Comparison of ENCODE assay signal across 27 cellular contexts in the genomic region with DNA sequence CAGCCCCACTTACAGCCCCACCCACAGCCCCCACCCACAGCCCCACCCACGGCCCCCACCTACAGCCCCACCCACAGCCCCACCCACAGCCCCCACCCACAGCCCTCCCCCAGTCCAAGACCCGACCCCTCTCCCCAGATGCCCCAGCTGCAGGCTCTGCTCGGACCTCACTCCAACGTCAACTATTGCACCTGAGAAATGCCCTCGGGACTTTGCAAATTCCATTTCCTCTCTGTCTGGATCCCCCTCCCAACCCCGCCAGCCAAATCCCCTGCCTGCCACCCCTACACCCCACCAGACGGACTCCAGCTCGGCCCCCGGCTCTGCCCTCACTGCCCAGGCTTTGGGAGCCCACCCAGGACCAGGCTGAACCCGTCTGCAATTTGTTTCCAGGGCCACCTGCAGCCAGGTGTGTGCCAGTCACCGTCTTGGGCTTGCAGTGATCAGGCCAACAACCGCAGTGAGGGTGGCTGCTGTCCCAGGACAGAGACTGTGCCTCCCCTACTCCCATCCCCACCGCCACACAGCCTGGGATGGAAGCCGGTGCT.
"Had no signal": no experiment of that assay in that cellular context is flagged by ENCODE, and none has a peak within 500 bp of the region (broad histone marks: within the 10 kb centered on the region; RNA-seq: fewer than 3 reads in every experiment).

No MANE protein-coding gene starts in this region.

- H3K27ac Mint-ChIP-seq: immature natural killer cell; naive thymus-derived CD4-positive, alpha-beta T cell; nephron progenitor cell; neural progenitor cell; stimulated activated effector memory CD8-positive, alpha-beta T cell treated with anti-CD3 and anti-CD28 coated beads, Interleukin-12 subunit alpha, Interleukin-12 subunit beta, amount 100 ng/mL, for 72 hours; stimulated activated naive CD8-positive, alpha-beta T cell treated with anti-CD3 and anti-CD28 coated beads, Interleukin-15, amount 100 ng/mL, for 72 hours; type B pancreatic cell had no signal

- H3K27me3 ChIP-seq: neural progenitor cell, ovary, tibial nerve, uterus had no signal

- H3K4me2 ChIP-seq: neural progenitor cell had no signal

- FAIRE-seq: islet of Langerhans, kidney had no signal

- H3K9ac ChIP-seq: neural progenitor cell had no signal

- H3K36me3 Mint-ChIP-seq: immature natural killer cell; naive thymus-derived CD4-positive, alpha-beta T cell; neural progenitor cell; stimulated activated effector memory CD8-positive, alpha-beta T cell treated with anti-CD3 and anti-CD28 coated beads, Interleukin-12 subunit alpha, Interleukin-12 subunit beta, amount 100 ng/mL, for 72 hours; type B pancreatic cell had no signal

- H2AFZ ChIP-seq: neural progenitor cell had no signal

- H3K4me3 Mint-ChIP-seq: immature natural killer cell; naive thymus-derived CD4-positive, alpha-beta T cell; nephron progenitor cell; neural progenitor cell; stimulated activated effector memory CD8-positive, alpha-beta T cell treated with anti-CD3 and anti-CD28 coated beads, Interleukin-12 subunit alpha, Interleukin-12 subunit beta, amount 100 ng/mL, for 72 hours; stimulated activated naive CD8-positive, alpha-beta T cell treated with anti-CD3 and anti-CD28 coated beads, Interleukin-15, amount 100 ng/mL, for 72 hours; type B pancreatic cell had no signal

- H3K36me3 ChIP-seq: left lung, neural progenitor cell, ovary, prostate gland, spleen, tibial nerve, uterus had no signal

- H3K9me3 ChIP-seq: mucosa of descending colon, ovary, prostate gland, uterus had no signal

- H3K4me3 ChIP-seq: left lung, lung, mucosa of descending colon, neural progenitor cell, ovary, prostate gland, skin epidermis, spleen, tibial nerve, uterus had no signal

- H3K27ac ChIP-seq: left lung, neural progenitor cell, ovary, prostate gland, skin epidermis, spleen, tibial nerve, uterus had no signal

- H3K4me1 Mint-ChIP-seq: immature natural killer cell; naive thymus-derived CD4-positive, alpha-beta T cell; nephron progenitor cell; neural progenitor cell; stimulated activated effector memory CD8-positive, alpha-beta T cell treated with anti-CD3 and anti-CD28 coated beads, Interleukin-12 subunit alpha, Interleukin-12 subunit beta, amount 100 ng/mL, for 72 hours; stimulated activated naive CD8-positive, alpha-beta T cell treated with anti-CD3 and anti-CD28 coated beads, Interleukin-15, amount 100 ng/mL, for 72 hours had no signal

- H3K9me3 Mint-ChIP-seq: immature natural killer cell; neural progenitor cell; stimulated activated effector memory CD8-positive, alpha-beta T cell treated with anti-CD3 and anti-CD28 coated beads, Interleukin-12 subunit alpha, Interleukin-12 subunit beta, amount 100 ng/mL, for 72 hours; stimulated activated naive CD8-positive, alpha-beta T cell treated with anti-CD3 and anti-CD28 coated beads, Interleukin-15, amount 100 ng/mL, for 72 hours; type B pancreatic cell had no signal

- ATAC-seq: left colon; left lung; mucosa of descending colon; naive thymus-derived CD4-positive, alpha-beta T cell; right cardiac atrium; sciatic nerve; stimulated activated effector memory CD8-positive, alpha-beta T cell treated with anti-CD3 and anti-CD28 coated beads, Interleukin-12 subunit alpha, Interleukin-12 subunit beta, amount 100 ng/mL, for 72 hours; stimulated activated naive CD8-positive, alpha-beta T cell treated with anti-CD3 and anti-CD28 coated beads, Interleukin-15, amount 100 ng/mL, for 72 hours had no signal

- H3K4me1 ChIP-seq: left lung, neural progenitor cell, prostate gland, spleen, tibial nerve, uterus had no signal

- DNase-seq: hippocampal formation; immature natural killer cell; kidney; left colon; midbrain; naive thymus-derived CD4-positive, alpha-beta T cell; nephron progenitor cell; ovary; retina; right cardiac atrium; stimulated activated CD4-positive, alpha-beta T cell treated with anti-CD3 and anti-CD28 coated beads, Interleukin-4, amount 100 ng/mL, for 24 hours; stimulated activated naive CD4-positive, alpha-beta T cell treated with Interleukin-2 at 50 U/mL for 16 hours; stimulated activated naive CD8-positive, alpha-beta T cell treated with anti-CD3 and anti-CD28 coated beads, Interleukin-15, amount 100 ng/mL, for 72 hours; substantia nigra; uterus had no signal
